In genomic region chr13:98963917-98964316, GRCh38 we compare ENCODE assay signal across 24 cellular contexts.
"Had no signal": no experiment of that assay in that cellular context is flagged by ENCODE, and none has a peak within 500 bp of the region (broad histone marks: within the 10 kb centered on the region; RNA-seq: fewer than 3 reads in every experiment).

No MANE protein-coding gene starts in this region.

- H3K4me3 Mint-ChIP-seq: activated CD8-positive, alpha-beta memory T cell treated with anti-CD3 and anti-CD28 coated beads, Interleukin-2, amount 10 ng/mL, durations not matched to agents 7 days and 5 days; activated CD8-positive, alpha-beta T cell treated with anti-CD3 and anti-CD28 coated beads, Interleukin-2, amount 10 ng/mL, durations not matched to agents 7 days and 5 days; activated naive CD8-positive, alpha-beta T cell; activated T-cell treated with anti-CD3 and anti-CD28 coated beads, Interleukin-2, amount 50 U/mL, for 72 hours; natural killer cell treated with Interleukin-12 subunit alpha and Interleukin-12 subunit beta and Interleukin-15 and Interleukin-18, amount 100 ng/mL, for 72 hours; stimulated activated memory B cell treated with anti-CD40 and anti-IgM and Interleukin-4, amounts not matched to agents 10 μg/mL and 1 μg/mL and 100 μg/mL, for 72 hours; WTC11 had no signal

- ATAC-seq: activated CD8-positive, alpha-beta memory T cell treated with anti-CD3 and anti-CD28 coated beads, Interleukin-2, amount 10 ng/mL, durations not matched to agents 7 days and 5 days; activated CD8-positive, alpha-beta T cell treated with anti-CD3 and anti-CD28 coated beads, Interleukin-2, amount 10 ng/mL, durations not matched to agents 7 days and 5 days; activated T-cell treated with anti-CD3 and anti-CD28 coated beads, Interleukin-2, amount 50 U/mL, for 72 hours; gastroesophageal sphincter; left lobe of liver; mucosa of descending colon; natural killer cell treated with Interleukin-12 subunit alpha and Interleukin-12 subunit beta and Interleukin-15 and Interleukin-18, amount 100 ng/mL, for 72 hours; stimulated activated memory B cell treated with anti-CD40 and anti-IgM and Interleukin-4, amounts not matched to agents 10 μg/mL and 1 μg/mL and 100 μg/mL, for 72 hours; WTC11 had no signal

- H3K9me3 Mint-ChIP-seq: natural killer cell treated with Interleukin-12 subunit alpha and Interleukin-12 subunit beta and Interleukin-15 and Interleukin-18, amount 100 ng/mL, for 72 hours; stimulated activated memory B cell treated with anti-CD40 and anti-IgM and Interleukin-4, amounts not matched to agents 10 μg/mL and 1 μg/mL and 100 μg/mL, for 72 hours had no signal

- H3K36me3 ChIP-seq: colonic mucosa, gastroesophageal sphincter, tibial nerve had no signal

- H3K9me3 ChIP-seq: colonic mucosa, gastroesophageal sphincter, mucosa of descending colon, tibial nerve had no signal

- H3K4me1 ChIP-seq: colonic mucosa had no signal

- H3K27me3 ChIP-seq: colonic mucosa, gastroesophageal sphincter, tibial nerve had no signal

- H3K27me3 Mint-ChIP-seq: activated CD8-positive, alpha-beta memory T cell treated with anti-CD3 and anti-CD28 coated beads, Interleukin-2, amount 10 ng/mL, durations not matched to agents 7 days and 5 days; activated naive CD8-positive, alpha-beta T cell; natural killer cell treated with Interleukin-12 subunit alpha and Interleukin-12 subunit beta and Interleukin-15 and Interleukin-18, amount 100 ng/mL, for 72 hours; stimulated activated memory B cell treated with anti-CD40 and anti-IgM and Interleukin-4, amounts not matched to agents 10 μg/mL and 1 μg/mL and 100 μg/mL, for 72 hours had no signal

- H3K27ac ChIP-seq: colonic mucosa had no signal

- H3K36me3 Mint-ChIP-seq: natural killer cell treated with Interleukin-12 subunit alpha and Interleukin-12 subunit beta and Interleukin-15 and Interleukin-18, amount 100 ng/mL, for 72 hours; stimulated activated memory B cell treated with anti-CD40 and anti-IgM and Interleukin-4, amounts not matched to agents 10 μg/mL and 1 μg/mL and 100 μg/mL, for 72 hours; WTC11 had no signal

- H3K27ac Mint-ChIP-seq: activated CD8-positive, alpha-beta memory T cell treated with anti-CD3 and anti-CD28 coated beads, Interleukin-2, amount 10 ng/mL, durations not matched to agents 7 days and 5 days; activated CD8-positive, alpha-beta T cell treated with anti-CD3 and anti-CD28 coated beads, Interleukin-2, amount 10 ng/mL, durations not matched to agents 7 days and 5 days; activated T-cell treated with anti-CD3 and anti-CD28 coated beads, Interleukin-2, amount 50 U/mL, for 72 hours; natural killer cell treated with Interleukin-12 subunit alpha and Interleukin-12 subunit beta and Interleukin-15 and Interleukin-18, amount 100 ng/mL, for 72 hours; stimulated activated memory B cell treated with anti-CD40 and anti-IgM and Interleukin-4, amounts not matched to agents 10 μg/mL and 1 μg/mL and 100 μg/mL, for 72 hours; WTC11 had no signal

- H3K4me3 ChIP-seq: colonic mucosa, gastroesophageal sphincter, mucosa of descending colon, smooth muscle cell, tibial nerve had no signal

- DNase-seq: activated CD4-positive, alpha-beta T cell treated with anti-CD3 and anti-CD28 coated beads for 1 hour; activated CD8-positive, alpha-beta memory T cell treated with anti-CD3 and anti-CD28 coated beads, Interleukin-2, amount 10 ng/mL, durations not matched to agents 7 days and 5 days; activated CD8-positive, alpha-beta T cell treated with anti-CD3 and anti-CD28 coated beads, Interleukin-2, amount 10 ng/mL, durations not matched to agents 7 days and 5 days; activated effector memory CD4-positive, alpha-beta T cell treated with Interleukin-2 at 50 U/mL for 16 hours; activated naive CD4-positive, alpha-beta T cell treated with Interleukin-2 at 50 U/mL for 16 hours; activated T-cell treated with anti-CD3 and anti-CD28 coated beads, Interleukin-2, amount 50 U/mL, for 72 hours; anterior cingulate cortex; cerebellar nuclear complex; colonic mucosa; effector CD8-positive, alpha-beta T cell; head of caudate nucleus; mucosa of descending colon; stimulated activated CD4-positive, alpha-beta T cell treated with anti-CD3 and anti-CD28 coated beads, Interleukin-1b, Interleukin-23, amount 100 ng/mL, for 48 hours; stimulated activated CD4-positive, alpha-beta T cell treated with anti-CD3 and anti-CD28 coated beads, Interleukin-4, amount 100 ng/mL, for 4 hours; stimulated activated CD8-positive, alpha-beta memory T cell treated with anti-CD3 and anti-CD28 coated beads, Interleukin-4, amount 100 ng/mL, for 48 hours; T-helper 2 cell had no signal
